Comparison of ENCODE assay signal across 25 cellular contexts in genomic region chr11:44835979-44836378, GRCh38.
"Had no signal": no experiment of that assay in that cellular context is flagged by ENCODE, and none has a peak within 500 bp of the region (broad histone marks: within the 10 kb centered on the region; RNA-seq: fewer than 3 reads in every experiment).

No MANE protein-coding gene starts in this region.

- ATAC-seq: activated naive CD8-positive, alpha-beta T cell treated with anti-CD3 and anti-CD28 coated beads, Interleukin-2, amount 50 U/mL, for 24 hours; activated T-cell treated with anti-CD3 and anti-CD28 coated beads, Interleukin-2, amount 50 U/mL, for 72 hours; esophagus mucosa; gastrocnemius medialis; mucosa of descending colon had no signal

- H3K4me3 Mint-ChIP-seq: activated B cell treated with CpG ODN at 0.5 μM for 24 hours; activated naive CD4-positive, alpha-beta T cell treated with anti-CD3 and anti-CD28 coated beads, Interleukin-2, amount 10 ng/mL, durations not matched to agents 7 days and 5 days; activated naive CD8-positive, alpha-beta T cell treated with anti-CD3 and anti-CD28 coated beads, Interleukin-2, amount 50 U/mL, for 24 hours; activated T-cell treated with anti-CD3 and anti-CD28 coated beads, Interleukin-2, amount 50 U/mL, for 72 hours; dendritic cell treated with granulocyte-macrophage colony-stimulating factor and Interleukin-4, amounts not matched to agents 40 ng/mL and 50 ng/mL, for 4 days; naive B cell; neural crest cell; stimulated activated naive CD8-positive, alpha-beta T cell treated with anti-CD3 and anti-CD28 coated beads, Interleukin-15, Interleukin-2, amounts not matched to agents 100 ng/mL and 50 ng/mL, for 24 hours; T-helper 1 cell treated with Interleukin-12 subunit alpha and Interleukin-12 subunit beta and Interleukin-4 antibody, amounts not matched to agents 30 μg/mL and 1 μg/mL, for 36 hours had no signal

- H3K9me3 Mint-ChIP-seq: activated B cell treated with CpG ODN at 0.5 μM for 24 hours; activated T-cell treated with anti-CD3 and anti-CD28 coated beads, Interleukin-2, amount 50 U/mL, for 72 hours; dendritic cell treated with granulocyte-macrophage colony-stimulating factor and Interleukin-4, amounts not matched to agents 40 ng/mL and 50 ng/mL, for 4 days; neural crest cell; stimulated activated naive CD8-positive, alpha-beta T cell treated with anti-CD3 and anti-CD28 coated beads, Interleukin-15, Interleukin-2, amounts not matched to agents 100 ng/mL and 50 ng/mL, for 24 hours; T-helper 1 cell treated with Interleukin-12 subunit alpha and Interleukin-12 subunit beta and Interleukin-4 antibody, amounts not matched to agents 30 μg/mL and 1 μg/mL, for 36 hours had no signal

- H3K36me3 ChIP-seq: gastrocnemius medialis, heart left ventricle, SJSA1, spleen, tibial artery had no signal

- H3K27ac ChIP-seq: gastrocnemius medialis, SJSA1, spleen, tibial artery had no signal

- H3K27ac Mint-ChIP-seq: activated B cell treated with CpG ODN at 0.5 μM for 24 hours; activated naive CD4-positive, alpha-beta T cell treated with anti-CD3 and anti-CD28 coated beads, Interleukin-2, amount 10 ng/mL, durations not matched to agents 7 days and 5 days; activated naive CD8-positive, alpha-beta T cell treated with anti-CD3 and anti-CD28 coated beads, Interleukin-2, amount 50 U/mL, for 24 hours; activated T-cell treated with anti-CD3 and anti-CD28 coated beads, Interleukin-2, amount 50 U/mL, for 72 hours; dendritic cell treated with granulocyte-macrophage colony-stimulating factor and Interleukin-4, amounts not matched to agents 40 ng/mL and 50 ng/mL, for 4 days; stimulated activated naive CD8-positive, alpha-beta T cell treated with anti-CD3 and anti-CD28 coated beads, Interleukin-15, Interleukin-2, amounts not matched to agents 100 ng/mL and 50 ng/mL, for 24 hours; T-helper 1 cell treated with Interleukin-12 subunit alpha and Interleukin-12 subunit beta and Interleukin-4 antibody, amounts not matched to agents 30 μg/mL and 1 μg/mL, for 36 hours had no signal

- H3K36me3 Mint-ChIP-seq: activated naive CD4-positive, alpha-beta T cell treated with anti-CD3 and anti-CD28 coated beads, Interleukin-2, amount 10 ng/mL, durations not matched to agents 7 days and 5 days; naive B cell had no signal

- H3K4me3 ChIP-seq: heart left ventricle, mucosa of descending colon, SJSA1, spleen, tibial artery had no signal

- FAIRE-seq: keratinocyte, urothelium cell line had no signal

- H3K4me1 ChIP-seq: gastrocnemius medialis had no signal

- H3K9me3 ChIP-seq: gastrocnemius medialis, mucosa of descending colon, tibial artery had no signal

- H3K27me3 ChIP-seq: heart left ventricle, SJSA1, spleen, tibial artery had no signal

- DNase-seq: activated B cell treated with CpG ODN at 0.5 μM for 24 hours; activated CD4-positive, alpha-beta T cell treated with anti-CD3 and anti-CD28 coated beads for 4 hours; activated CD4-positive, alpha-beta T cell treated with anti-CD3 and anti-CD28 coated beads, Interleukin-2, amount 50 U/mL, for 48 hours; activated effector memory CD4-positive, alpha-beta T cell treated with Interleukin-2 at 50 U/mL for 16 hours; activated naive CD4-positive, alpha-beta T cell treated with anti-CD3 and anti-CD28 coated beads, Interleukin-2, amount 10 ng/mL, durations not matched to agents 7 days and 5 days; activated naive CD8-positive, alpha-beta T cell treated with anti-CD3 and anti-CD28 coated beads, Interleukin-2, amount 50 U/mL, for 24 hours; activated T-cell treated with anti-CD3 and anti-CD28 coated beads, Interleukin-2, amount 50 U/mL, for 72 hours; effector CD8-positive, alpha-beta T cell; gastrocnemius medialis; heart left ventricle; mucosa of descending colon; naive B cell; posterior cingulate gyrus; retina; spleen; stimulated activated CD4-positive, alpha-beta T cell treated with anti-CD3 and anti-CD28 coated beads, Interleukin-4, amount 100 ng/mL, for 24 hours; tibial artery had no signal

- H3K4me1 Mint-ChIP-seq: activated B cell treated with CpG ODN at 0.5 μM for 24 hours; activated naive CD4-positive, alpha-beta T cell treated with anti-CD3 and anti-CD28 coated beads, Interleukin-2, amount 10 ng/mL, durations not matched to agents 7 days and 5 days; activated naive CD8-positive, alpha-beta T cell treated with anti-CD3 and anti-CD28 coated beads, Interleukin-2, amount 50 U/mL, for 24 hours; naive B cell had no signal
